ENCODE assay signal across 1 cellular context in the genomic region with DNA sequence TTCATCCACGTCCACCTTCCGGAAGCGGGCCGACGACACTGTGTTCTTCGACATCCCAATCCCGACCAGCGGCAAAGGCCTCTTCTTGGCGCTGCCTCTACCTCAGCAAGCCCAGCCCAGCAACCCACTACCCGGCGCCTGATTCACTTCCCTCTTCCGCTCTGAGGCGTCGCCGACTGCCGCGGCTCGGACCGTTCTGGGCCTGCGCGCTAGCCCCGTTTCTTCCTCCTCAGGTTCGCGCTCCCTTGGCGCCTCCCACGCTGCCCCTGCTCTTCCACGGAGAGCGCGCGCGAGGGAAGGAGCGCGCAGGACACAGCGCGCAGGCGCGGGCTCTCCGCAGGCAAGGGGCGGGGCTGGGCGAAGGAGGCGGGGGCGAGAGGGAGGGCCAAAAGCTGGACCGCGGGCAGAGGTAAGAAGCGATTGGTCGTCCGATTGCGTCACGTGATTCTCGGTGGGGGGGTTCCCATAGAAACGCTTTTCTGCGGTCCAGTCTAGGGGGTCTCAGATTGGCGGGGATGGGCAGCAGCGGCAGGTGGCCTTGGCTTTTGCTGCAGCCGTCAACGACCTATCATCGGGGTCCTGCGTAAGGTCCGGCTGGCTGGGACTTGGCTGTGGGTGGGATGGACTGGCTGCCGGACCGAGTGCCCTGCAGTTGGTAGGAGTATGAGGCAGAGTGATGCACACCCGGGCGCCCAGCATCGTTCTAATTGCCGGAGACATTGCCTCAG.
A peak's percentile ranks its signal among the peaks of the same experiment; 100 is the strongest.
TF ChIP-seq lines count a peak whose summit lies in the region.

TSS of gene ARPC5 (minus strand) at position 178 of the 728 bp plus-strand sequence. CDS start at position 54, 124 bp downstream.

TF ChIP-seq in HEK293, 187 proteins besides CTCF, POLR2A, EP300 and RAD21 (continued from another document):
- TF ChIP-seq, protein P1, sequence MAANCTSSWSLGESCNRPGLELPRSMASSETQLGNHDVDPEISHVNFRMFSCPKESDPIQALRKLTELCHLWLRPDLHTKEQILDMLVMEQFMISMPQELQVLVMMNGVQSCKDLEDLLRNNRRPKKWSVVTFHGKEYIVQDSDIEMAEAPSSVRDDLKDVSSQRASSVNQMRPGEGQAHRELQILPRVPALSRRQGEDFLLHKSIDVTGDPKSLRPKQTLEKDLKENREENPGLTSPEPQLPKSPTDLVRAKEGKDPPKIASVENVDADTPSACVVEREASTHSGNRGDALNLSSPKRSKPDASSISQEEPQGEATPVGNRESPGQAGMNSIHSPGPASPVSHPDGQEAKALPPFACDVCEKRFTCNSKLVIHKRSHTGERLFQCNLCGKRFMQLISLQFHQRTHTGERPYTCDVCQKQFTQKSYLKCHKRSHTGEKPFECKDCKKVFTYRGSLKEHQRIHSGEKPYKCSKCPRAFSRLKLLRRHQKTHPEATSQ (tag by site-specific recombination; IDR thresholded peaks at IDR 0.05) = peak; percentile 87; the same call in 1 of the 2 replicates
- TF ChIP-seq, protein P2, sequence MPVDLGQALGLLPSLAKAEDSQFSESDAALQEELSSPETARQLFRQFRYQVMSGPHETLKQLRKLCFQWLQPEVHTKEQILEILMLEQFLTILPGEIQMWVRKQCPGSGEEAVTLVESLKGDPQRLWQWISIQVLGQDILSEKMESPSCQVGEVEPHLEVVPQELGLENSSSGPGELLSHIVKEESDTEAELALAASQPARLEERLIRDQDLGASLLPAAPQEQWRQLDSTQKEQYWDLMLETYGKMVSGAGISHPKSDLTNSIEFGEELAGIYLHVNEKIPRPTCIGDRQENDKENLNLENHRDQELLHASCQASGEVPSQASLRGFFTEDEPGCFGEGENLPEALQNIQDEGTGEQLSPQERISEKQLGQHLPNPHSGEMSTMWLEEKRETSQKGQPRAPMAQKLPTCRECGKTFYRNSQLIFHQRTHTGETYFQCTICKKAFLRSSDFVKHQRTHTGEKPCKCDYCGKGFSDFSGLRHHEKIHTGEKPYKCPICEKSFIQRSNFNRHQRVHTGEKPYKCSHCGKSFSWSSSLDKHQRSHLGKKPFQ (tag by site-specific recombination; IDR thresholded peaks at IDR 0.05) = 0 out of 2 replicates have a peak, but pooled peaks have one; percentile 33
- TF ChIP-seq ZNF792 (tag by site-specific recombination; IDR thresholded peaks at IDR 0.05) (no peak), MZF1 (tag by site-specific recombination; IDR thresholded peaks at IDR 0.05; ENCODE audit: borderline replicate concordance) (no peak)
